Comparison of ENCODE assay signal across 8 cellular contexts in genomic region chr16:11386791-11387546, GRCh38. TPM values are rescaled to one million over a fixed set of nuclear protein-coding genes. Genes with fewer than 3 reads are reported as not detected.
DNase-seq lines count a peak whose midpoint lies in the region; ATAC-seq and TF ChIP-seq lines count a peak whose summit lies in the region.

No MANE protein-coding gene starts in this region.

- DNase-seq in Panc1 (ENCODE audit: low read depth, low spot score) = no peak
- peak; percentile 40 for DNase-seq in germinal center (ENCODE audit: low spot score)
- no peak for DNase-seq in sciatic nerve (ENCODE audit: low spot score)
- DNase-seq in NCI-H774 (lab: John Stamatoyannopoulos, UW) = no peak
- no peak for DNase-seq in stimulated activated CD4-positive, alpha-beta T cell treated with anti-CD3 and anti-CD28 coated beads, Interleukin-4, amount 100 ng/mL, for 1 hour
- no peak for DNase-seq in NCI-H1048 (lab: John Stamatoyannopoulos, UW)

- no peaks in the 10 kb centered on the region for H3K27me3 ChIP-seq in Panc1 (ENCODE audit: control insufficient read depth, insufficient read depth, low read length)

- in situ Hi-C loops in Panc1 (cut with HindIII; ENCODE audit: low pct_unique_long_range_greater_than_20kb, low sequenced_read_pairs) = no loop called here

- no peak overlapping the region for H3K4me3 ChIP-seq in Panc1 (ENCODE audit: low read depth in 2 of 2, low read length in 2 of 2)

- CTCF ChIA-PET in Panc1 (lab: Charles Lee) = no interaction called here

- ATAC-seq in Panc1 = peak; percentile 50; the same call in 1 of the 2 replicates
- ATAC-seq in sciatic nerve = peak; percentile 25
- ATAC-seq in GM19328 (IDR thresholded peaks at IDR 0.05; ENCODE audit: unreplicated experiment) = no peak

- POLR2A ChIA-PET in Panc1 (lab: Charles Lee) = no interaction called here

- H3K36me3 ChIP-seq in Panc1 (ENCODE audit: control insufficient read depth, insufficient read depth, low read length) = no peaks in the 10 kb centered on the region

- no peaks in the 10 kb centered on the region for H3K9me3 ChIP-seq in Panc1 (ENCODE audit: control insufficient read depth, insufficient read depth, low read depth, low read length)

- intact Hi-C loops in Panc1 (cut with micrococcal nuclease; ENCODE audit: unreplicated experiment) (loop anchor here (10.0 kb wide), 1 partner anchor 422 kb away; no protein-coding TSS in a partner anchor), sciatic nerve (cut with DNase I) (no loop called here)

- H3K27ac ChIP-seq in Panc1 (ENCODE audit: low read length) = no peak overlapping the region

- BruUV-seq in Panc1 (replicated peaks; lab: Mats Ljungman, UMichigan) = no TSS peak

- TF ChIP-seq CTCF in GM12873 (IDR thresholded peaks at IDR 0.05; ENCODE audit: insufficient read depth, low read depth, low read length, missing control alignments) (peak; percentile 78), Panc1 (IDR thresholded peaks at IDR 0.05) (no peak; the same call in 1 of the 2 replicates)

- H3K4me1 ChIP-seq in Panc1 (ENCODE audit: control insufficient read depth, insufficient read depth, low read length) = no peaks in the 10 kb centered on the region

RNA-seq across cellular contexts. Expression of gene RMI2, which starts 41.7 kb away (rescaled TPM):
- total RNA-seq in Panc1 (2021; ENCODE audit: unreplicated experiment) (11.1 TPM), sciatic nerve (1.5 TPM)
- 4.5 TPM for polyA plus RNA-seq in Panc1 (2012; ENCODE audit: insufficient read length)
